In the genomic region with DNA sequence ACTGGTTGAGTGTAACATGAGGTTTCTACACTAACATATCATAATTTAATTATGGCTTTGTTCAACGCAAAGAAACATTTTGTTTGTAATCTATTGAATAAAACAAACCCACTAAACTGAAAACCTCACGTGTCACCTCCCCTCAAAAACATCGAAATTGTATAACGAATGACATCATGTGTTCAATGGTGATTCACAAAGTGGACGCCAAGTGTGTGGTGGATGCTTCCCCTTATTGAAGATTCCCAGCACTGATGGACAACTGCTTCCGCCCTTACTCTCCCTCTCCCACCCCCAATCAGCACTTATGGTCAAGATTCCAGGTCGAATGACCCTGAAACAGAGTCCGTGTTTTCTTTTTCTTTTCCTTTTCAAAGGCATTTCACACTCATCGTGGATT, we compare ENCODE assay signal across 21 cellular contexts.
DNase-seq lines count a peak whose midpoint lies in the region; ATAC-seq and TF ChIP-seq lines count a peak whose summit lies in the region.
"Had no signal": no experiment of that assay in that cellular context is flagged by ENCODE, and none has a peak within 500 bp of the region (broad histone marks: within the 10 kb centered on the region; RNA-seq: fewer than 3 reads in every experiment).

No MANE protein-coding gene starts in this region.

- H2AFZ ChIP-seq in MM.1S (ENCODE audit: low read length) (no peak overlapping the region), fibroblast of lung (ENCODE audit: low read length) (no peak overlapping the region), GM23338 (no peak overlapping the region)

- H3F3A ChIP-seq in MM.1S (ENCODE audit: insufficient read depth, low read length) (no peaks in the 10 kb centered on the region), GM23338 (replicated peaks; ENCODE audit: low read depth) (no peaks in the 10 kb centered on the region)

- H3K4me3 ChIP-seq in MM.1S (ENCODE audit: low read length) (no peak overlapping the region), fibroblast of lung (replicated peaks in 1 of 4; ENCODE audit: control extremely low read depth in 1 of 4, insufficient read depth in 1 of 4, low read depth in 3 of 4, low read length in 4 of 4) (no peak overlapping the region), GM23338 (no peak overlapping the region)
- H3K4me3 ChIP-seq: heart left ventricle, tibial nerve had no signal

- TF ChIP-seq CTCF in MM.1S (IDR thresholded peaks at IDR 0.05; ENCODE audit: low read length) (no peak), fibroblast of lung (conservative IDR thresholded peaks at IDR 0.05 in 1 of 2, IDR thresholded peaks at IDR 0.05 in 1 of 2; ENCODE audit: low read depth in 1 of 2, low read length in 2 of 2) (no peak), nephron progenitor cell (IDR thresholded peaks at IDR 0.05) (no peak), GM23338 (conservative IDR thresholded peaks at IDR 0.05; ENCODE audit: low read depth in 2 of 2) (no peak)

- ATAC-seq in GM23338 = no peak
- ATAC-seq: heart left ventricle had no signal

- no peaks in the 10 kb centered on the region for H3K9me2 ChIP-seq in MM.1S (replicated peaks; ENCODE audit: insufficient read depth, low read length)
- peaks cover 10% of the 10 kb centered on the region; the same call in 1 of the 2 replicates for H3K9me2 ChIP-seq in GM23338 (ENCODE audit: insufficient read depth)

- DNase-seq in AG08395 (ENCODE audit: low spot score) = peak; percentile 15
- DNase-seq in MM.1S = no peak
- peak; percentile 1 to 22 for DNase-seq in fibroblast of lung (ENCODE audit: low read depth in 2 of 2)
- DNase-seq in nephron progenitor cell = no peak
- no peak for DNase-seq in NCI-H1694 (lab: John Stamatoyannopoulos, UW)
- DNase-seq in 8988T = no peak
- no peak for DNase-seq in GM23338 (ENCODE audit: low spot score)
- no peak for DNase-seq in DMS53 (lab: John Stamatoyannopoulos, UW)
- DNase-seq: activated CD4-positive, alpha-beta T cell treated with anti-CD3 and anti-CD28 coated beads, Interleukin-2, amount 50 U/mL, for 48 hours; activated CD8-positive, alpha-beta memory T cell treated with anti-CD3 and anti-CD28 coated beads, Interleukin-2, amount 50 U/mL, for 4 hours; activated naive CD4-positive, alpha-beta T cell treated with anti-CD3 and anti-CD28 coated beads, Interleukin-2, amount 50 U/mL, for 16 hours; amniotic stem cell; effector CD4-positive, alpha-beta T cell; heart left ventricle; HFFc6; naive B cell; NCI-H2029; NCI-H226; occipital lobe had no signal

- H3K9me3 Mint-ChIP-seq in nephron progenitor cell = peaks cover 19% of the 10 kb centered on the region
- H3K9me3 Mint-ChIP-seq in GM23338 = no peaks in the 10 kb centered on the region
- H3K9me3 Mint-ChIP-seq: activated T-helper 1 cell treated with anti-CD3 and anti-CD28 coated beads, Interleukin-12 subunit alpha, Interleukin-12 subunit beta, Interleukin-2, Interleukin-4 antibody, amounts not matched to agents 30 ng/mL and 10 ng/mL and 1 ng/mL, durations not matched to agents 14 hours and 24 hours and 36 hours had no signal

- H3K4me3 Mint-ChIP-seq in nephron progenitor cell (peak overlapping the region; percentile 64), GM23338 (no peak overlapping the region)
- H3K4me3 Mint-ChIP-seq: activated T-helper 1 cell treated with anti-CD3 and anti-CD28 coated beads, Interleukin-12 subunit alpha, Interleukin-12 subunit beta, Interleukin-2, Interleukin-4 antibody, amounts not matched to agents 30 ng/mL and 10 ng/mL and 1 ng/mL, durations not matched to agents 14 hours and 24 hours and 36 hours; HFFc6; naive B cell had no signal

- no peaks in the 10 kb centered on the region for H3K9me3 ChIP-seq in MM.1S (replicated peaks; ENCODE audit: insufficient read depth, low read length)
- H3K9me3 ChIP-seq in fibroblast of lung (ENCODE audit: control insufficient read depth, insufficient read depth, low read depth, low read length) = no peaks in the 10 kb centered on the region
- H3K9me3 ChIP-seq: heart left ventricle, tibial nerve had no signal

- H3K4me1 ChIP-seq in MM.1S (ENCODE audit: low read length) = 0 out of 2 replicates have a peak, but pooled peaks cover 3% of the 10 kb centered on the region
- H3K4me1 ChIP-seq in fibroblast of lung (ENCODE audit: control insufficient read depth, extremely low read depth, insufficient read depth, low read length) = no peaks in the 10 kb centered on the region
- no peaks in the 10 kb centered on the region; the same call in 1 of the 2 replicates for H3K4me1 ChIP-seq in GM23338 (ENCODE audit: insufficient read depth)
- H3K4me1 ChIP-seq: heart left ventricle, tibial nerve had no signal

- H3K9ac ChIP-seq in MM.1S (ENCODE audit: low read length) = no peak overlapping the region
- H3K9ac ChIP-seq in fibroblast of lung (ENCODE audit: insufficient read depth, low read length) = no peak overlapping the region

- H3K79me2 ChIP-seq in MM.1S (ENCODE audit: low read length) = no peaks in the 10 kb centered on the region
- H3K79me2 ChIP-seq in fibroblast of lung (ENCODE audit: control insufficient read depth, insufficient read depth, low read length) = no peaks in the 10 kb centered on the region
- H3K79me2 ChIP-seq in GM23338 (replicated peaks; ENCODE audit: insufficient read depth) = no peaks in the 10 kb centered on the region

- H3K27ac Mint-ChIP-seq in nephron progenitor cell = peak overlapping the region; percentile 97
- no peak overlapping the region for H3K27ac Mint-ChIP-seq in GM23338
- H3K27ac Mint-ChIP-seq: activated T-helper 1 cell treated with anti-CD3 and anti-CD28 coated beads, Interleukin-12 subunit alpha, Interleukin-12 subunit beta, Interleukin-2, Interleukin-4 antibody, amounts not matched to agents 30 ng/mL and 10 ng/mL and 1 ng/mL, durations not matched to agents 14 hours and 24 hours and 36 hours; HFFc6; naive B cell had no signal

- H4K20me1 ChIP-seq in MM.1S (ENCODE audit: insufficient read depth, low read length) (no peaks in the 10 kb centered on the region), fibroblast of lung (ENCODE audit: control insufficient read depth, extremely low read depth, insufficient read depth, low read length) (no peaks in the 10 kb centered on the region), GM23338 (replicated peaks; ENCODE audit: insufficient read depth) (no peaks in the 10 kb centered on the region)

- no peaks in the 10 kb centered on the region for H3K27me3 ChIP-seq in MM.1S (replicated peaks; ENCODE audit: insufficient read depth, low read length)
- H3K27me3 ChIP-seq in fibroblast of lung (ENCODE audit: control insufficient read depth, insufficient read depth, low read length) = no peaks in the 10 kb centered on the region
- H3K27me3 ChIP-seq in GM23338 (ENCODE audit: insufficient read depth) = no peaks in the 10 kb centered on the region
- H3K27me3 ChIP-seq: tibial nerve had no signal

- peak overlapping the region; percentile 6; the same call in 1 of the 2 replicates for H3K4me2 ChIP-seq in MM.1S (ENCODE audit: low read depth, low read length)
- H3K4me2 ChIP-seq in fibroblast of lung (ENCODE audit: extremely low read depth, insufficient read depth, low read length) = no peak overlapping the region
- H3K4me2 ChIP-seq in GM23338 = no peak overlapping the region

- H3K36me3 ChIP-seq in MM.1S (replicated peaks; ENCODE audit: insufficient read depth, low read length) (no peaks in the 10 kb centered on the region), fibroblast of lung (ENCODE audit: control insufficient read depth, insufficient read depth, low read length) (no peaks in the 10 kb centered on the region), GM23338 (ENCODE audit: insufficient read depth) (no peaks in the 10 kb centered on the region)
- H3K36me3 ChIP-seq: heart left ventricle, tibial nerve had no signal

- H3K4me1 Mint-ChIP-seq in nephron progenitor cell (peaks cover 62% of the 10 kb centered on the region), GM23338 (peaks cover 11% of the 10 kb centered on the region)
- H3K4me1 Mint-ChIP-seq: naive B cell had no signal

- H3K27me3 Mint-ChIP-seq in nephron progenitor cell (ENCODE audit: low read depth, poor library complexity) = no peaks in the 10 kb centered on the region
- H3K27me3 Mint-ChIP-seq in GM23338 (ENCODE audit: insufficient read depth, low read depth, poor library complexity) = peaks cover 5% of the 10 kb centered on the region

- H3K36me3 Mint-ChIP-seq in nephron progenitor cell (ENCODE audit: low read depth) (peaks cover 6% of the 10 kb centered on the region), GM23338 (ENCODE audit: low read depth) (no peaks in the 10 kb centered on the region)
- H3K36me3 Mint-ChIP-seq: naive B cell had no signal

- H3K27ac ChIP-seq in MM.1S (ENCODE audit: low read length) (no peak overlapping the region), fibroblast of lung (ENCODE audit: insufficient read depth, low read length) (no peak overlapping the region), GM23338 (ENCODE audit: low read depth) (no peak overlapping the region)
- H3K27ac ChIP-seq: tibial nerve had no signal

TF ChIP-seq in GM23338, 12 proteins besides CTCF, POLR2A, EP300 and RAD21 (continues in another document):
- TF ChIP-seq JUNB (IDR thresholded peaks at IDR 0.05; ENCODE audit: unreplicated experiment) (no peak), POLR2AphosphoS5 (IDR thresholded peaks at IDR 0.05; ENCODE audit: low read depth) (no peak), ZNF331 (CRISPR knock-in tag; IDR thresholded peaks at IDR 0.05; ENCODE audit: low read depth) (no peak), EZH2 (IDR thresholded peaks at IDR 0.05; ENCODE audit: low read depth, unreplicated experiment) (no peak), STAT1 (IDR thresholded peaks at IDR 0.05; ENCODE audit: unreplicated experiment) (no peak), EZH2phosphoT487 (IDR thresholded peaks at IDR 0.05; ENCODE audit: unreplicated experiment) (no peak), NANOG (IDR thresholded peaks at IDR 0.05; ENCODE audit: borderline replicate concordance) (no peak), CREB1 (CRISPR knock-in tag; IDR thresholded peaks at IDR 0.05; ENCODE audit: low read depth) (no peak), ZNF114 (CRISPR knock-in tag; IDR thresholded peaks at IDR 0.05) (no peak)
- TF ChIP-seq, protein P1, sequence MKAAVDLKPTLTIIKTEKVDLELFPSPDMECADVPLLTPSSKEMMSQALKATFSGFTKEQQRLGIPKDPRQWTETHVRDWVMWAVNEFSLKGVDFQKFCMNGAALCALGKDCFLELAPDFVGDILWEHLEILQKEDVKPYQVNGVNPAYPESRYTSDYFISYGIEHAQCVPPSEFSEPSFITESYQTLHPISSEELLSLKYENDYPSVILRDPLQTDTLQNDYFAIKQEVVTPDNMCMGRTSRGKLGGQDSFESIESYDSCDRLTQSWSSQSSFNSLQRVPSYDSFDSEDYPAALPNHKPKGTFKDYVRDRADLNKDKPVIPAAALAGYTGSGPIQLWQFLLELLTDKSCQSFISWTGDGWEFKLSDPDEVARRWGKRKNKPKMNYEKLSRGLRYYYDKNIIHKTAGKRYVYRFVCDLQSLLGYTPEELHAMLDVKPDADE (IDR thresholded peaks at IDR 0.05) = no peak

Comparison
In these comparisons a context has a peak if more than half of its experiments do, and no peak if none do; other contexts are left out.
1. DNase-seq: peak in AG08395 (single experiment) and fibroblast of lung (2 of 2); none in MM.1S (single experiment), nephron progenitor cell (single experiment), NCI-H1694 (single experiment), 8988T (single experiment), GM23338 (single experiment) and DMS53 (single experiment).